9 cellular contexts compared by ENCODE assay signal in the genomic region with DNA sequence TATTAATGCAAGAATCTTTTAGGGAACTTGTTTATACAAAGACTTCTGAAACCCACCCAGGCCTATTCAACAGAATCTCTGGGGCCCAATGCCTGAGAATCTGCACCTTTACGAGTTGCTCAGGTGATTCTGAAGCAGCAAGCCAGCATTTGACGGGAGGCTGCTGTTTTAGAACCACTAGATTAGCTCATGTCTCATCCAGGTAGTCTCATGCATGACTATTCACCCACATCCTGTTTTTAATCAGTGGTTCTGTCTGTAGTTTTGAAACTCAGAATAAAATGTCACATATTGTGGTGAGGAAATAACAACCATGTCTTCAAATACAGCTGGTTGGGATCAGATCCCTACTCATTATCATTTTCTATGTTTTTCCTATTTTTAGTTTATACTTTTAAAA. TPM values are rescaled to one million over a fixed set of nuclear protein-coding genes. Genes with fewer than 3 reads are reported as not detected.
DNase-seq lines count a peak whose midpoint lies in the region; ATAC-seq lines count a peak whose summit lies in the region.
"Had no signal": no experiment of that assay in that cellular context is flagged by ENCODE, and none has a peak within 500 bp of the region (broad histone marks: within the 10 kb centered on the region; RNA-seq: fewer than 3 reads in every experiment).

No MANE protein-coding gene starts in this region.

- H3K36me3 ChIP-seq in SJCRH30, result no peaks in the 10 kb centered on the region

- no peak overlapping the region for H3K4me3 ChIP-seq in SJCRH30

- H3K9me3 ChIP-seq in SJCRH30 (replicated peaks), result no peaks in the 10 kb centered on the region

- no peaks in the 10 kb centered on the region for H3K4me1 ChIP-seq in SJCRH30

- DNase-seq in GM04504 (ENCODE audit: low read depth) (peak; percentile 5), LHCN-M2 (ENCODE audit: low read depth) (peak; percentile 35), ureter (ENCODE audit: low spot score) (no peak), SJCRH30 (no peak), amygdala (lab: John Stamatoyannopoulos, UW) (no peak)
- peak; percentile 29 to 49 for DNase-seq in activated T-helper 1 cell treated with anti-CD3 and anti-CD28 coated beads, Interleukin-2, amount 50 U/mL, for 16 hours (ENCODE audit: low read depth in 1 of 2, low spot score in 1 of 2)
- DNase-seq in stimulated activated CD4-positive, alpha-beta T cell treated with anti-CD3 and anti-CD28 coated beads, Interleukin-15, amount 100 ng/mL, for 24 hours, result peak; percentile 64

- peak; percentile 96 for ATAC-seq in GM21717 (IDR thresholded peaks at IDR 0.05; ENCODE audit: unreplicated experiment)

- no peaks in the 10 kb centered on the region for H3K27me3 ChIP-seq in SJCRH30

- H3K27ac ChIP-seq in SJCRH30, result no peak overlapping the region

RNA-seq across cellular contexts. Expression of a gene that starts 39.5 kb away (rescaled TPM):
- 0.92 and 1.7 TPM in 2 replicates for total RNA-seq in LHCN-M2 (2014; rRNA removed)
- 0.27 TPM for polyA plus RNA-seq in LHCN-M2 (2012)
- 15.8 TPM for total RNA-seq in ureter
- total RNA-seq in SJCRH30 (2014; rRNA removed; shearing (Covaris generic)), result 0.71 and 0.81 TPM in 2 replicates
- total RNA-seq: endothelial cell of umbilical vein had no signal
- polyA plus RNA-seq: endothelial cell of umbilical vein had no signal

Comparison
In these comparisons a context has a peak if more than half of its experiments do, and no peak if none do; other contexts are left out.
1. DNase-seq: peak in GM04504 (single experiment), LHCN-M2 (single experiment), activated T-helper 1 cell treated with anti-CD3 and anti-CD28 coated beads, Interleukin-2, amount 50 U/mL, for 16 hours (2 of 2) and stimulated activated CD4-positive, alpha-beta T cell treated with anti-CD3 and anti-CD28 coated beads, Interleukin-15, amount 100 ng/mL, for 24 hours (single experiment); none in ureter (single experiment), SJCRH30 (0 of 2) and amygdala (0 of 56).